In genomic region chr7:12389089-12389700, GRCh38 we compare ENCODE assay signal across 8 cellular contexts. TPM values are rescaled to one million over a fixed set of nuclear protein-coding genes. Genes with fewer than 3 reads are reported as not detected.
DNase-seq lines count a peak whose midpoint lies in the region; ATAC-seq and FAIRE-seq lines count a peak whose summit lies in the region.

No MANE protein-coding gene starts in this region.

- H3K36me3 Mint-ChIP-seq in activated CD4-positive, alpha-beta T cell treated with anti-CD3 and anti-CD28 coated beads, Interleukin-2, amount 10 ng/mL, durations not matched to agents 7 days and 5 days (ENCODE audit: low read depth), result no peaks in the 10 kb centered on the region

- no peaks in the 10 kb centered on the region for H3K27me3 Mint-ChIP-seq in activated CD4-positive, alpha-beta T cell treated with anti-CD3 and anti-CD28 coated beads, Interleukin-2, amount 10 ng/mL, durations not matched to agents 7 days and 5 days

- CTCF ChIA-PET in activated CD4-positive, alpha-beta T cell treated with anti-CD3 and anti-CD28 coated beads, Interleukin-2, amount 10 ng/mL, durations not matched to agents 7 days and 5 days (lab: Charles Lee), result interaction anchor here (0.7 kb wide), 1 partner anchor 42 kb away, joined by 3 read pairs; no protein-coding TSS in a partner anchor

- H3K27ac Mint-ChIP-seq in activated CD4-positive, alpha-beta T cell treated with anti-CD3 and anti-CD28 coated beads, Interleukin-2, amount 10 ng/mL, durations not matched to agents 7 days and 5 days, result no peak overlapping the region

- POLR2A ChIA-PET in activated CD4-positive, alpha-beta T cell treated with anti-CD3 and anti-CD28 coated beads, Interleukin-2, amount 10 ng/mL, durations not matched to agents 7 days and 5 days (lab: Charles Lee), result no interaction called here

- H3K4me3 Mint-ChIP-seq in activated CD4-positive, alpha-beta T cell treated with anti-CD3 and anti-CD28 coated beads, Interleukin-2, amount 10 ng/mL, durations not matched to agents 7 days and 5 days, result no peak overlapping the region

- no peaks in the 10 kb centered on the region for H3K9me3 Mint-ChIP-seq in activated CD4-positive, alpha-beta T cell treated with anti-CD3 and anti-CD28 coated beads, Interleukin-2, amount 10 ng/mL, durations not matched to agents 7 days and 5 days

- no peaks in the 10 kb centered on the region for H3K4me1 Mint-ChIP-seq in activated CD4-positive, alpha-beta T cell treated with anti-CD3 and anti-CD28 coated beads, Interleukin-2, amount 10 ng/mL, durations not matched to agents 7 days and 5 days

- FAIRE-seq in G401.6 (lab: Jason Lieb, UNC), result peak; percentile 96

- peak; percentile 80 for ATAC-seq in GM19468 (IDR thresholded peaks at IDR 0.05; ENCODE audit: extremely low read depth, unreplicated experiment)
- ATAC-seq in HG03442 (IDR thresholded peaks at IDR 0.05; ENCODE audit: unreplicated experiment), result peak; percentile 99

- peak; percentile 59 for DNase-seq in NCI-H345 treated with DMSO at 0.1 percent for 48 hours (lab: John Stamatoyannopoulos, UW; ENCODE audit: unreplicated experiment)
- peak; percentile 58 for DNase-seq in activated CD4-positive, alpha-beta T cell treated with anti-CD3 and anti-CD28 coated beads, Interleukin-2, amount 10 ng/mL, durations not matched to agents 7 days and 5 days
- peak; percentile 55 for DNase-seq in fibroblast of the conjunctiva (ENCODE audit: low read depth)
- peak; percentile 17 for DNase-seq in pulmonary artery endothelial cell (ENCODE audit: low read depth, low spot score)
- DNase-seq in activated gamma-delta T cell treated with Interleukin-2 at 50 U/mL for 16 hours, result no peak

RNA-seq across cellular contexts. Expression of gene VWDE, which starts 14.5 kb away (rescaled TPM):
- 1 to 10 TPM; 3.2 to 3.5 TPM for total RNA-seq in activated CD4-positive, alpha-beta T cell treated with anti-CD3 and anti-CD28 coated beads, Interleukin-2, amount 10 ng/mL, durations not matched to agents 7 days and 5 days
- total RNA-seq in pulmonary artery endothelial cell, result 0.07 TPM in 1 of 2 replicates, not detected in the other
